8 cellular contexts compared by ENCODE assay signal in genomic region chr1:202586018-202586821, GRCh38.
DNase-seq lines count a peak whose midpoint lies in the region; ATAC-seq and TF ChIP-seq lines count a peak whose summit lies in the region.

No MANE protein-coding gene starts in this region.

- peaks cover 58% of the 10 kb centered on the region for H3K4me1 ChIP-seq in PC-9 (replicated peaks; ENCODE audit: insufficient read depth)
- peaks cover 0 to 41% (median 14%) of the 10 kb centered on the region in 6 donors for H3K4me1 ChIP-seq in spleen

- no peaks in the 10 kb centered on the region for H3K9me2 ChIP-seq in PC-9 (ENCODE audit: insufficient read depth)

- no peaks in the 10 kb centered on the region for H4K20me1 ChIP-seq in PC-9 (ENCODE audit: insufficient read depth)

- TF ChIP-seq CTCF in PC-9 (conservative IDR thresholded peaks at IDR 0.05) (no peak), spleen (IDR thresholded peaks at IDR 0.05 in 8 of 11, conservative IDR thresholded peaks at IDR 0.05 in 3 of 11) (no peak)

- H3K27ac ChIP-seq in PC-9: peak overlapping the region; percentile 61
- peak overlapping the region in 4 of 8 donors; percentile 3 to 45 (median 23) for H3K27ac ChIP-seq in spleen

- WGBS in spleen, 5 donors: 46 to 66% (median 59%) methylated on average over 4 of the region's 4 CpGs

- POLR2A ChIA-PET in PC-9 (lab: Charles Lee; ENCODE audit: unreplicated experiment): no interaction called here

- H3K79me2 ChIP-seq in PC-9 (ENCODE audit: low read depth): no peaks in the 10 kb centered on the region

- DNase-seq in HCEC 1CT (peak; percentile 29), PC-9 (peak in 1 of 2 experiments; percentile 58), globus pallidus (ENCODE audit: low spot score) (peak; percentile 51), spleen (peak; percentile 79), OCI-M2 (lab: John Stamatoyannopoulos, UW; ENCODE audit: unreplicated experiment) (no peak), mesenteric fat pad (ENCODE audit: low spot score) (no peak)

- no peak overlapping the region for H2AFZ ChIP-seq in PC-9

- H3K36me3 ChIP-seq in PC-9 (ENCODE audit: low read depth) (peaks cover 11% of the 10 kb centered on the region), spleen (peaks cover 0 to 67% (median 12%) of the 10 kb centered on the region in 6 donors)

- H3K4me2 ChIP-seq in PC-9: peak overlapping the region; percentile 35; the same call in 1 of the 2 replicates

- no TSS peak for BruUV-seq in PC-9 (replicated peaks; lab: Mats Ljungman, UMichigan)

- CTCF ChIA-PET in PC-9 (lab: Charles Lee): interaction anchor here (1.0 to 1.6 kb wide), 2 partner anchors 11 to 17 kb away, joined by 3 to 9 read pairs; no protein-coding TSS in a partner anchor

- no peaks in the 10 kb centered on the region for H3K9me3 ChIP-seq in PC-9 (ENCODE audit: insufficient read depth, low read depth)
- H3K9me3 ChIP-seq in spleen: no peaks in the 10 kb centered on the region

- no peak for TF ChIP-seq POLR2A in spleen (IDR thresholded peaks at IDR 0.05)

- peaks cover 23% of the 10 kb centered on the region for H3F3A ChIP-seq in PC-9 (ENCODE audit: insufficient read depth, low read depth)

- H3K27me3 ChIP-seq in PC-9 (ENCODE audit: insufficient read depth, low read depth) (no peaks in the 10 kb centered on the region), spleen (replicated peaks in 1 of 7) (no peaks in the 10 kb centered on the region)

- intact Hi-C loops in PC-9 (cut with micrococcal nuclease; ENCODE audit: unreplicated experiment) (loop anchor here (5.0 kb wide), 1 partner anchor 119 kb away; no protein-coding TSS in a partner anchor), spleen (cut with DNase I; ENCODE audit: low total_unique reads) (no loop called here)

- H3K4me3 ChIP-seq in PC-9 (no peak overlapping the region), spleen (no peak overlapping the region)

- ATAC-seq in HG02840 (IDR thresholded peaks at IDR 0.05; ENCODE audit: low FRiP score, unreplicated experiment) (no peak), GM18858 (IDR thresholded peaks at IDR 0.05; ENCODE audit: unreplicated experiment) (no peak)

Comparison
In these comparisons a context has a peak if more than half of its experiments do, and no peak if none do; other contexts are left out.
1. DNase-seq: peak in HCEC 1CT (single experiment), globus pallidus (single experiment) and spleen (single experiment); none in OCI-M2 (single experiment) and mesenteric fat pad (single experiment).